In genomic region chr19:52557231-52557995, GRCh38 we compare ENCODE assay signal across 1 cellular context.
TF ChIP-seq lines count a peak whose summit lies in the region.

No MANE protein-coding gene starts in this region.

TF ChIP-seq in H1, 55 proteins besides CTCF, POLR2A, EP300 and RAD21:
- TF ChIP-seq CBX5 (IDR thresholded peaks at IDR 0.05; ENCODE audit: low read depth, low read length) = no peak
- no peak for TF ChIP-seq BACH1 (IDR thresholded peaks at IDR 0.05; ENCODE audit: low read length)
- no peak for TF ChIP-seq RXRA (IDR thresholded peaks at IDR 0.05; ENCODE audit: insufficient read depth, low read depth, low read length)
- TF ChIP-seq SP2 (IDR thresholded peaks at IDR 0.05; ENCODE audit: low read length) = no peak
- no peak for TF ChIP-seq EGR1 (IDR thresholded peaks at IDR 0.05; ENCODE audit: borderline replicate concordance, low read depth, low read length)
- TF ChIP-seq E2F6 (IDR thresholded peaks at IDR 0.05) = no peak
- TF ChIP-seq CHD1 (IDR thresholded peaks at IDR 0.05; ENCODE audit: low read depth, low read length) = no peak
- TF ChIP-seq NANOG (IDR thresholded peaks at IDR 0.05; ENCODE audit: insufficient read depth, low read depth, low read length, poor library complexity, severe bottlenecking) = no peak
- TF ChIP-seq CEBPB (IDR thresholded peaks at IDR 0.05; ENCODE audit: low read depth, low read length) = no peak
- TF ChIP-seq SP1 (IDR thresholded peaks at IDR 0.05; ENCODE audit: low read depth, low read length) = no peak
- no peak for TF ChIP-seq SIN3A (conservative IDR thresholded peaks at IDR 0.05 in 1 of 2, IDR thresholded peaks at IDR 0.05 in 1 of 2; ENCODE audit: low read depth in 1 of 2, low read length in 2 of 2)
- TF ChIP-seq TEAD4 (IDR thresholded peaks at IDR 0.05; ENCODE audit: low read depth, low read length) = no peak
- TF ChIP-seq TCF12 (IDR thresholded peaks at IDR 0.05; ENCODE audit: low read depth, low read length) = no peak
- no peak for TF ChIP-seq SIRT6 (IDR thresholded peaks at IDR 0.05; ENCODE audit: low read length)
- no peak for TF ChIP-seq RBBP5 (IDR thresholded peaks at IDR 0.05; ENCODE audit: borderline replicate concordance, low read depth, low read length)
- no peak for TF ChIP-seq GABPA (IDR thresholded peaks at IDR 0.05; ENCODE audit: borderline replicate concordance, insufficient read depth, low read length)
- TF ChIP-seq JUND (IDR thresholded peaks at IDR 0.05; ENCODE audit: low read length) = no peak
